Comparison of ENCODE assay signal across 7 cellular contexts in genomic region chr3:38039101-38039898, GRCh38. TPM values are rescaled to one million over a fixed set of nuclear protein-coding genes. Genes with fewer than 3 reads are reported as not detected.
DNase-seq lines count a peak whose midpoint lies in the region; ATAC-seq and TF ChIP-seq lines count a peak whose summit lies in the region.

DLEC1 (plus strand) TSS chr3:38039208; CDS start chr3:38039226, 18 bp downstream.

- TF ChIP-seq POLR2A in adrenal gland (IDR thresholded peaks at IDR 0.05): no peak

- H3K4me3 ChIP-seq in adrenal gland (peak within 1 kb of the TSS in 2 of 4 donors; percentile 14 to 51), iPS-20b (ENCODE audit: low read length) (peak within 1 kb of the TSS; percentile 74)

- ATAC-seq in GM18870 (IDR thresholded peaks at IDR 0.05; ENCODE audit: unreplicated experiment) (peak; percentile 68), HG02973 (IDR thresholded peaks at IDR 0.05; ENCODE audit: unreplicated experiment) (peak; percentile 82)

- no peaks in the 10 kb centered on the region for H3K9me3 ChIP-seq in adrenal gland (replicated peaks in 1 of 3)
- no peaks in the 10 kb centered on the region for H3K9me3 ChIP-seq in iPS-20b (ENCODE audit: insufficient read depth, low read depth, low read length)

- no peak within 1 kb of the TSS for H3K27ac ChIP-seq in adrenal gland
- H3K27ac ChIP-seq in iPS-20b (ENCODE audit: low read length): no peak within 1 kb of the TSS

- H3K36me3 ChIP-seq in adrenal gland (replicated peaks in 1 of 2): no peaks in the 10 kb centered on the region
- H3K36me3 ChIP-seq in iPS-20b (ENCODE audit: insufficient read depth, low read depth, low read length): no peaks in the 10 kb centered on the region

- H3K27me3 ChIP-seq in adrenal gland (no peaks in the 10 kb centered on the region), iPS-20b (ENCODE audit: insufficient read depth, low read length) (peaks cover 23% of the 10 kb centered on the region)

- peak within 1 kb of the TSS; percentile 39; the same call in 1 of the 2 replicates for H3K9ac ChIP-seq in iPS-20b (ENCODE audit: low read depth, low read length)

- no peak for TF ChIP-seq CTCF in adrenal gland (IDR thresholded peaks at IDR 0.05)

- H3K4me1 ChIP-seq in adrenal gland (replicated peaks in 1 of 2) (no peaks in the 10 kb centered on the region), iPS-20b (ENCODE audit: insufficient read depth, low read length) (peaks cover 6% of the 10 kb centered on the region; the same call in 1 of the 2 replicates)

- DNase-seq in SW480 (ENCODE audit: low spot score): peak; percentile 72
- peak in 6 of 7 donors; percentile 46 to 74 (median 51) for DNase-seq in adrenal gland
- DNase-seq in stimulated activated CD4-positive, alpha-beta T cell treated with anti-CD3 and anti-CD28 coated beads, Interleukin-15, amount 100 ng/mL, for 48 hours (ENCODE audit: low read depth in 2 of 2): peak; percentile 71 to 77
- DNase-seq in NCI-H345 (lab: John Stamatoyannopoulos, UW): no peak

- 15 to 26% (median 22%) methylated on average over 39 to 67 of the region's 67 CpGs for WGBS in adrenal gland, 4 donors

- intact Hi-C loops in adrenal gland (cut with DNase I): no loop called here

RNA-seq across cellular contexts. Expression of gene DLEC1, which starts in this region (rescaled TPM):
- total RNA-seq in adrenal gland: 1 to 10 TPM in 5 of 8 donors, under 1 TPM in 3; 0.18 to 2.0 (median 1.1) TPM
- 1 to 10 TPM in 2 of 3 donors, under 1 TPM in 1; 0.20 to 2.0 (median 1.7) TPM for polyA plus RNA-seq in adrenal gland
